13 cellular contexts compared by ENCODE assay signal in genomic region chr3:150253622-150254021, GRCh38.
DNase-seq lines count a peak whose midpoint lies in the region; ATAC-seq, FAIRE-seq and TF ChIP-seq lines count a peak whose summit lies in the region.
"Had no signal": no experiment of that assay in that cellular context is flagged by ENCODE, and none has a peak within 500 bp of the region (broad histone marks: within the 10 kb centered on the region; RNA-seq: fewer than 3 reads in every experiment).

No MANE protein-coding gene starts in this region.

- H3K4me2 ChIP-seq in HepG2 (ENCODE audit: low read depth, low read length): no peak overlapping the region

- H3K27me3 ChIP-seq in HepG2 (ENCODE audit: control insufficient read depth in 1 of 2, insufficient read depth in 2 of 2, low read length in 2 of 2) (peaks cover 0 to 2% of the 10 kb centered on the region in 2 experiments; a peak in 2 of 5 replicates), Caco-2 (replicated peaks; ENCODE audit: control insufficient read depth, insufficient read depth, low read length) (no peaks in the 10 kb centered on the region)

- no peak; the same call in 2 of the 3 replicates for ATAC-seq in HepG2
- no peak for ATAC-seq in GM18519 (IDR thresholded peaks at IDR 0.05; ENCODE audit: low FRiP score, unreplicated experiment)
- ATAC-seq in natural killer cell treated with Interleukin-12 subunit alpha and Interleukin-12 subunit beta and Interleukin-15 and Interleukin-18, amount 100 ng/mL, for 72 hours: no peak
- no peak for ATAC-seq in natural killer cell
- ATAC-seq: lower lobe of right lung, T-helper 17 cell had no signal

- no peaks in the 10 kb centered on the region for H4K20me1 ChIP-seq in HepG2 (ENCODE audit: insufficient read depth, low read length)

- intact Hi-C loops in HepG2 (cut with micrococcal nuclease; ENCODE audit: unreplicated experiment): no loop called here
- intact Hi-C loops in Caco-2 (cut with micrococcal nuclease; ENCODE audit: unreplicated experiment): loop anchor here (2.0 kb wide), 1 partner anchor 15 kb away; no protein-coding TSS in a partner anchor
- intact Hi-C loops in natural killer cell (cut with micrococcal nuclease): no loop called here

- H3K36me3 ChIP-seq in HepG2 (replicated peaks in 1 of 2; ENCODE audit: control insufficient read depth in 1 of 2, insufficient read depth in 2 of 2, low read length in 2 of 2) (no peaks in the 10 kb centered on the region), Caco-2 (ENCODE audit: control insufficient read depth, insufficient read depth, low read length) (no peaks in the 10 kb centered on the region; the same call in 1 of the 2 replicates)
- H3K36me3 ChIP-seq: lower lobe of right lung had no signal

- H3K4me3 ChIP-seq in HepG2 (replicated peaks in 1 of 3; ENCODE audit: insufficient read depth in 1 of 3, low read depth in 2 of 3, low read length in 3 of 3) (no peak overlapping the region), Caco-2 (ENCODE audit: low read depth, low read length) (no peak overlapping the region)
- H3K4me3 ChIP-seq: lower lobe of right lung had no signal

- TF ChIP-seq EP300 in HepG2 (IDR thresholded peaks at IDR 0.05; ENCODE audit: low read depth in 2 of 2, low read length in 2 of 2): no peak
- no peak for TF ChIP-seq EP300 in HepG2 (CRISPR knock-in tag; IDR thresholded peaks at IDR 0.05; ENCODE audit: borderline replicate concordance)

- no peak overlapping the region for H3K27ac ChIP-seq in HepG2 (ENCODE audit: extremely low read length, insufficient read depth, low read length)
- H3K27ac ChIP-seq: lower lobe of right lung had no signal

- H3K9me3 ChIP-seq in HepG2 (ENCODE audit: low read length) (no peaks in the 10 kb centered on the region), Caco-2 (no peaks in the 10 kb centered on the region)
- H3K9me3 ChIP-seq: lower lobe of right lung had no signal

- no peak overlapping the region for H3K4me3 Mint-ChIP-seq in natural killer cell treated with Interleukin-12 subunit alpha and Interleukin-12 subunit beta and Interleukin-15 and Interleukin-18, amount 100 ng/mL, for 72 hours
- H3K4me3 Mint-ChIP-seq in Caco-2 (ENCODE audit: unreplicated experiment) (no peak overlapping the region), natural killer cell (no peak overlapping the region)
- H3K4me3 Mint-ChIP-seq: H9, T-helper 17 cell had no signal

- peaks cover 30% of the 10 kb centered on the region for H3K4me1 ChIP-seq in HepG2 (ENCODE audit: insufficient read depth, low read length)
- peaks cover 47% of the 10 kb centered on the region for H3K4me1 ChIP-seq in Caco-2

- H3K9me3 Mint-ChIP-seq in natural killer cell treated with Interleukin-12 subunit alpha and Interleukin-12 subunit beta and Interleukin-15 and Interleukin-18, amount 100 ng/mL, for 72 hours: no peaks in the 10 kb centered on the region
- H3K9me3 Mint-ChIP-seq in Caco-2 (ENCODE audit: unreplicated experiment): peaks cover 11% of the 10 kb centered on the region
- no peaks in the 10 kb centered on the region for H3K9me3 Mint-ChIP-seq in natural killer cell
- H3K9me3 Mint-ChIP-seq: H9 had no signal

- H3K36me3 Mint-ChIP-seq in natural killer cell treated with Interleukin-12 subunit alpha and Interleukin-12 subunit beta and Interleukin-15 and Interleukin-18, amount 100 ng/mL, for 72 hours: peaks cover 4% of the 10 kb centered on the region
- H3K36me3 Mint-ChIP-seq in Caco-2 (ENCODE audit: insufficient read depth, unreplicated experiment) (no peaks in the 10 kb centered on the region), natural killer cell (no peaks in the 10 kb centered on the region)

- no peaks in the 10 kb centered on the region for H3K79me2 ChIP-seq in HepG2 (ENCODE audit: insufficient read depth, low read length)

- H2AFZ ChIP-seq in HepG2 (ENCODE audit: low read length): no peak overlapping the region

- TF ChIP-seq POLR2A in HepG2 (IDR thresholded peaks at IDR 0.05; ENCODE audit: insufficient read depth in 1 of 2, low read depth in 2 of 2, low read length in 2 of 2): no peak

- BruUV-seq in HepG2 (replicated peaks; lab: Mats Ljungman, UMichigan) (no TSS peak), Caco-2 (replicated peaks; lab: Mats Ljungman, UMichigan) (no TSS peak)

- H3K27ac Mint-ChIP-seq in natural killer cell treated with Interleukin-12 subunit alpha and Interleukin-12 subunit beta and Interleukin-15 and Interleukin-18, amount 100 ng/mL, for 72 hours: no peak overlapping the region
- H3K27ac Mint-ChIP-seq in Caco-2 (ENCODE audit: unreplicated experiment): no peak overlapping the region
- no peak overlapping the region for H3K27ac Mint-ChIP-seq in natural killer cell
- H3K27ac Mint-ChIP-seq: H9, T-helper 17 cell had no signal

- WGBS in HepG2 (ENCODE audit: low lambda C conversion rate): 0% methylated on average over 3 of the region's 3 CpGs

- TF ChIP-seq RAD21 in HepG2 (CRISPR knock-in tag; IDR thresholded peaks at IDR 0.05): no peak

- TF ChIP-seq CTCF in HepG2 (CRISPR knock-in tag; IDR thresholded peaks at IDR 0.05) (no peak), Caco-2 (IDR thresholded peaks at IDR 0.05; ENCODE audit: insufficient read depth in 1 of 2, low read depth in 1 of 2, low read length in 1 of 2, severe bottlenecking in 1 of 2, unreplicated experiment in 1 of 2) (no peak), natural killer cell (IDR thresholded peaks at IDR 0.05) (no peak)

- POLR2A ChIA-PET in HepG2 (lab: Yijun Ruan, JAX): no interaction called here
- POLR2A ChIA-PET in Caco-2 (lab: Charles Lee): no interaction called here

- CTCF ChIA-PET in HepG2 (lab: Yijun Ruan, JAX; ENCODE audit: low intra/inter-chr PET ratio, low total read pairs): no interaction called here
- CTCF ChIA-PET in Caco-2 (lab: Charles Lee): no interaction called here

- H3K27me3 Mint-ChIP-seq in natural killer cell treated with Interleukin-12 subunit alpha and Interleukin-12 subunit beta and Interleukin-15 and Interleukin-18, amount 100 ng/mL, for 72 hours: peaks cover 6 to 35% of the 10 kb centered on the region in 2 donors
- H3K27me3 Mint-ChIP-seq in Caco-2 (ENCODE audit: insufficient read depth, unreplicated experiment) (no peaks in the 10 kb centered on the region), natural killer cell (ENCODE audit: low read depth in 2 of 2) (peaks cover 7 to 31% of the 10 kb centered on the region in 2 donors)

- in situ Hi-C loops in HepG2 (cut with HindIII; ENCODE audit: extremely low pct_ligation_motif_present, low pct_unique_long_range_greater_than_20kb): no loop called here

- H3K9ac ChIP-seq in HepG2 (ENCODE audit: insufficient read depth, low read depth, low read length): no peak overlapping the region

- peak; percentile 64 for FAIRE-seq in RCC 7860 (lab: Jason Lieb, UNC)
- peak; percentile 44 for FAIRE-seq in HepG2 (lab: Jason Lieb, UNC)

- DNase-seq in COR-L47 (lab: John Stamatoyannopoulos, UW) (peak; percentile 95), LHCN-M2 (ENCODE audit: low read depth) (peak; percentile 63), RCC 7860 (ENCODE audit: low spot score) (peak; percentile 65), HepG2 (ENCODE audit: low spot score) (peak; percentile 66), Caco-2 (no peak), natural killer cell (no peak)
- DNase-seq in natural killer cell treated with Interleukin-12 subunit alpha and Interleukin-12 subunit beta and Interleukin-15 and Interleukin-18, amount 100 ng/mL, for 72 hours (ENCODE audit: low spot score): no peak
- DNase-seq: activated T-cell treated with anti-CD3 and anti-CD28 coated beads for 4 hours, H9, lower lobe of right lung, NCI-H187, T-helper 17 cell had no signal

- H3K4me1 Mint-ChIP-seq in natural killer cell treated with Interleukin-12 subunit alpha and Interleukin-12 subunit beta and Interleukin-15 and Interleukin-18, amount 100 ng/mL, for 72 hours (ENCODE audit: low read depth in 2 of 2): peaks cover 5 to 7% of the 10 kb centered on the region in 2 donors
- H3K4me1 Mint-ChIP-seq in Caco-2 (ENCODE audit: low read depth, unreplicated experiment) (peaks cover 16% of the 10 kb centered on the region), natural killer cell (peaks cover 7 to 12% of the 10 kb centered on the region in 2 donors)
- H3K4me1 Mint-ChIP-seq: T-helper 17 cell had no signal

TF ChIP-seq in HepG2, 621 proteins besides CTCF, POLR2A, EP300 and RAD21 (continues in another document):
- TF ChIP-seq MEIS1 (CRISPR knock-in tag; IDR thresholded peaks at IDR 0.05; ENCODE audit: borderline replicate concordance) (no peak), BHLHE40 (IDR thresholded peaks at IDR 0.05; ENCODE audit: low read length) (peak; percentile 46; the same call in 1 of the 2 replicates), GPN1 (CRISPR knock-in tag; IDR thresholded peaks at IDR 0.05; ENCODE audit: borderline replicate concordance) (no peak), NFE2 (CRISPR knock-in tag; IDR thresholded peaks at IDR 0.05) (peak; percentile 59; the same call in 1 of the 2 replicates), TP53 (CRISPR knock-in tag; conservative IDR thresholded peaks at IDR 0.05) (no peak), ZNF747 (CRISPR knock-in tag; IDR thresholded peaks at IDR 0.05; ENCODE audit: borderline replicate concordance) (no peak)
- TF ChIP-seq, protein P1, sequence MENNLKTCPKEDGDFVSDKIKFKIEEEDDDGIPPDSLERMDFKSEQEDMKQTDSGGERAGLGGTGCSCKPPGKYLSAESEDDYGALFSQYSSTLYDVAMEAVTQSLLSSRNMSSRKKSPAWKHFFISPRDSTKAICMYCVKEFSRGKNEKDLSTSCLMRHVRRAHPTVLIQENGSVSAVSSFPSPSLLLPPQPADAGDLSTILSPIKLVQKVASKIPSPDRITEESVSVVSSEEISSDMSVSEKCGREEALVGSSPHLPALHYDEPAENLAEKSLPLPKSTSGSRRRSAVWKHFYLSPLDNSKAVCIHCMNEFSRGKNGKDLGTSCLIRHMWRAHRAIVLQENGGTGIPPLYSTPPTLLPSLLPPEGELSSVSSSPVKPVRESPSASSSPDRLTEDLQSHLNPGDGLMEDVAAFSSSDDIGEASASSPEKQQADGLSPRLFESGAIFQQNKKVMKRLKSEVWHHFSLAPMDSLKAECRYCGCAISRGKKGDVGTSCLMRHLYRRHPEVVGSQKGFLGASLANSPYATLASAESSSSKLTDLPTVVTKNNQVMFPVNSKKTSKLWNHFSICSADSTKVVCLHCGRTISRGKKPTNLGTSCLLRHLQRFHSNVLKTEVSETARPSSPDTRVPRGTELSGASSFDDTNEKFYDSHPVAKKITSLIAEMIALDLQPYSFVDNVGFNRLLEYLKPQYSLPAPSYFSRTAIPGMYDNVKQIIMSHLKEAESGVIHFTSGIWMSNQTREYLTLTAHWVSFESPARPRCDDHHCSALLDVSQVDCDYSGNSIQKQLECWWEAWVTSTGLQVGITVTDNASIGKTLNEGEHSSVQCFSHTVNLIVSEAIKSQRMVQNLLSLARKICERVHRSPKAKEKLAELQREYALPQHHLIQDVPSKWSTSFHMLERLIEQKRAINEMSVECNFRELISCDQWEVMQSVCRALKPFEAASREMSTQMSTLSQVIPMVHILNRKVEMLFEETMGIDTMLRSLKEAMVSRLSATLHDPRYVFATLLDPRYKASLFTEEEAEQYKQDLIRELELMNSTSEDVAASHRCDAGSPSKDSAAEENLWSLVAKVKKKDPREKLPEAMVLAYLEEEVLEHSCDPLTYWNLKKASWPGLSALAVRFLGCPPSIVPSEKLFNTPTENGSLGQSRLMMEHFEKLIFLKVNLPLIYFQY (CRISPR knock-in tag; IDR thresholded peaks at IDR 0.05; ENCODE audit: borderline replicate concordance): no peak

Comparison
In these comparisons a context has a peak if more than half of its experiments do, and no peak if none do; other contexts are left out.
1. DNase-seq: peak in COR-L47 (single experiment), LHCN-M2 (single experiment), RCC 7860 (single experiment) and HepG2 (single experiment); none in natural killer cell treated with Interleukin-12 subunit alpha and Interleukin-12 subunit beta and Interleukin-15 and Interleukin-18, amount 100 ng/mL, for 72 hours (single experiment), Caco-2 (0 of 2) and natural killer cell (single experiment).